ENCODE assay signal across 1 cellular context in the genomic region with DNA sequence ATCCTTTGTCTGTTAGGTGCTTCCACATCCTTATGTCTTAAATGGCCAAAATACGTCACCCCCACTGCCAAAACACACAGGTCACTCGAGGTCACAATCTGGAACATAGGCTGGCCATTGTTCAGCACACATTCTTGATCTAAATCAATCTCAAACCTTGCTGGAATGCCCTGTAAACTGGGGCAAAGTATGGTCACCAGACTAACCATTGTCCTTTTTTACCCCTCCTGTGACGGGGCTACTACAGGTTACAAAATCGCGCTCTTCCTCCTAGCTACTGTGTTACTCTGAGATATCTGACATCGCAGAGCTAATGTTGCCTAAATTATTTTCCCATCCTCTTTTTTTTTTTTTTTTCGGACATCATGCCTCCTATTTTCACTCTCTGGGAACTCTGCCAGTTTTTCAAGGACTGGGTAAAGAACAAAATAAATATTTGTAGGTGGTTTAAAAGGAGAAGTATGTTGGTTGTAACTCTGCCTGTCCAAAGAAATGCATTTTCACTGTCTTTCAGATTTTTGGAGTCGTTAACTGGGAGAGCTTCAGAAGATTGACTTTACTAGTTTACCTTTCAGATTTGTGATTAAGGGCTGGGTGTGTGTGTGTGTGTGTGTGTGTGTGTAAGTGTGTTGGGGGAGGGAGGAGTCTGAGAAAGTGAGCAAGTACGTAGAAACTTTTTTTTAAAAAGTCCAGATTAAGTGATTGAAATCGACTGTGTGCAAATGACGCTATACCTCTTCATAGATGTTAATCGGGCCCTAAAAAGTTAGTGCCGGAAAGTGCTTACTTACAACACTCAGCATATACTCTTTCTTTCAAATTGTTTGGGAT.
TF ChIP-seq lines count a peak whose summit lies in the region.

No MANE protein-coding gene starts in this region.

TF ChIP-seq in GM12878, 131 proteins besides CTCF, POLR2A, EP300 and RAD21 (continued from another document):
- TF ChIP-seq, protein P1, sequence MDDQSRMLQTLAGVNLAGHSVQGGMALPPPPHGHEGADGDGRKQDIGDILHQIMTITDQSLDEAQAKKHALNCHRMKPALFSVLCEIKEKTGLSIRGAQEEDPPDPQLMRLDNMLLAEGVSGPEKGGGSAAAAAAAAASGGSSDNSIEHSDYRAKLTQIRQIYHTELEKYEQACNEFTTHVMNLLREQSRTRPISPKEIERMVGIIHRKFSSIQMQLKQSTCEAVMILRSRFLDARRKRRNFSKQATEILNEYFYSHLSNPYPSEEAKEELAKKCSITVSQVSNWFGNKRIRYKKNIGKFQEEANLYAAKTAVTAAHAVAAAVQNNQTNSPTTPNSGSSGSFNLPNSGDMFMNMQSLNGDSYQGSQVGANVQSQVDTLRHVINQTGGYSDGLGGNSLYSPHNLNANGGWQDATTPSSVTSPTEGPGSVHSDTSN (IDR thresholded peaks at IDR 0.05; ENCODE audit: insufficient replicate concordance, low read depth, low read length): no peak
- TF ChIP-seq, protein P2, sequence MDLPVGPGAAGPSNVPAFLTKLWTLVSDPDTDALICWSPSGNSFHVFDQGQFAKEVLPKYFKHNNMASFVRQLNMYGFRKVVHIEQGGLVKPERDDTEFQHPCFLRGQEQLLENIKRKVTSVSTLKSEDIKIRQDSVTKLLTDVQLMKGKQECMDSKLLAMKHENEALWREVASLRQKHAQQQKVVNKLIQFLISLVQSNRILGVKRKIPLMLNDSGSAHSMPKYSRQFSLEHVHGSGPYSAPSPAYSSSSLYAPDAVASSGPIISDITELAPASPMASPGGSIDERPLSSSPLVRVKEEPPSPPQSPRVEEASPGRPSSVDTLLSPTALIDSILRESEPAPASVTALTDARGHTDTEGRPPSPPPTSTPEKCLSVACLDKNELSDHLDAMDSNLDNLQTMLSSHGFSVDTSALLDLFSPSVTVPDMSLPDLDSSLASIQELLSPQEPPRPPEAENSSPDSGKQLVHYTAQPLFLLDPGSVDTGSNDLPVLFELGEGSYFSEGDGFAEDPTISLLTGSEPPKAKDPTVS (IDR thresholded peaks at IDR 0.05; ENCODE audit: low read depth, low read length): no peak
- TF ChIP-seq, protein P3, sequence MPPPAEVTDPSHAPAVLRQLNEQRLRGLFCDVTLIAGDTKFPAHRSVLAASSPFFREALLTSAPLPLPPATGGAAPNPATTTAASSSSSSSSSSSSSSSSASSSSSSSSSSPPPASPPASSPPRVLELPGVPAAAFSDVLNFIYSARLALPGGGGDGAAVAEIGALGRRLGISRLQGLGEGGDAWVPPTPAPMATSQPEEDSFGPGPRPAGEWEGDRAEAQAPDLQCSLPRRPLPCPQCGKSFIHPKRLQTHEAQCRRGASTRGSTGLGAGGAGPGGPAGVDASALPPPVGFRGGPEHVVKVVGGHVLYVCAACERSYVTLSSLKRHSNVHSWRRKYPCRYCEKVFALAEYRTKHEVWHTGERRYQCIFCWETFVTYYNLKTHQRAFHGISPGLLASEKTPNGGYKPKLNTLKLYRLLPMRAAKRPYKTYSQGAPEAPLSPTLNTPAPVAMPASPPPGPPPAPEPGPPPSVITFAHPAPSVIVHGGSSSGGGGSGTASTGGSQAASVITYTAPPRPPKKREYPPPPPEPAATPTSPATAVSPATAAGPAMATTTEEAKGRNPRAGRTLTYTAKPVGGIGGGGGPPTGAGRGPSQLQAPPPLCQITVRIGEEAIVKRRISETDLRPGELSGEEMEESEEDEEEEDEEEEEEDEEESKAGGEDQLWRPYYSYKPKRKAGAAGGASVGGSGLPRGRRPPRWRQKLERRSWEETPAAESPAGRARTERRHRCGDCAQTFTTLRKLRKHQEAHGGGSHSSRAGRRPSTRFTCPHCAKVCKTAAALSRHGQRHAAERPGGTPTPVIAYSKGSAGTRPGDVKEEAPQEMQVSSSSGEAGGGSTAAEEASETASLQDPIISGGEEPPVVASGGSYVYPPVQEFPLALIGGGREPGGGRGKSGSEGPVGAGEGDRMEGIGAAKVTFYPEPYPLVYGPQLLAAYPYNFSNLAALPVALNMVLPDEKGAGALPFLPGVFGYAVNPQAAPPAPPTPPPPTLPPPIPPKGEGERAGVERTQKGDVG (CRISPR knock-in tag; IDR thresholded peaks at IDR 0.05): no peak
- TF ChIP-seq, protein P4, sequence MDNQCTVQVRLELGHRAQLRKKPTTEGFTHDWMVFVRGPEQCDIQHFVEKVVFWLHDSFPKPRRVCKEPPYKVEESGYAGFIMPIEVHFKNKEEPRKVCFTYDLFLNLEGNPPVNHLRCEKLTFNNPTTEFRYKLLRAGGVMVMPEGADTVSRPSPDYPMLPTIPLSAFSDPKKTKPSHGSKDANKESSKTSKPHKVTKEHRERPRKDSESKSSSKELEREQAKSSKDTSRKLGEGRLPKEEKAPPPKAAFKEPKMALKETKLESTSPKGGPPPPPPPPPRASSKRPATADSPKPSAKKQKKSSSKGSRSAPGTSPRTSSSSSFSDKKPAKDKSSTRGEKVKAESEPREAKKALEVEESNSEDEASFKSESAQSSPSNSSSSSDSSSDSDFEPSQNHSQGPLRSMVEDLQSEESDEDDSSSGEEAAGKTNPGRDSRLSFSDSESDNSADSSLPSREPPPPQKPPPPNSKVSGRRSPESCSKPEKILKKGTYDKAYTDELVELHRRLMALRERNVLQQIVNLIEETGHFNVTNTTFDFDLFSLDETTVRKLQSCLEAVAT (IDR thresholded peaks at IDR 0.05): no peak
TF ChIP-seq in GM12878: peak in this region for 0.
